10 cellular contexts compared by ENCODE assay signal in genomic region chr19:42421591-42422031, GRCh38. TPM values are rescaled to one million over a fixed set of nuclear protein-coding genes. Genes with fewer than 3 reads are reported as not detected.
A peak's percentile ranks its signal among the peaks of the same experiment; 100 is the strongest.
DNase-seq lines count a peak whose midpoint lies in the region; ATAC-seq, FAIRE-seq and TF ChIP-seq lines count a peak whose summit lies in the region.
"Had no signal": no experiment of that assay in that cellular context is flagged by ENCODE, and none has a peak within 500 bp of the region (broad histone marks: within the 10 kb centered on the region; RNA-seq: fewer than 3 reads in every experiment).

No MANE protein-coding gene starts in this region.

- peak overlapping the region; percentile 83 for H3K27ac ChIP-seq in RWPE2 (ENCODE audit: poor library complexity, severe bottlenecking)
- H3K27ac ChIP-seq in esophagus (ENCODE audit: low read depth in 2 of 2, low read length in 1 of 2), result peak overlapping the region; percentile 62 to 87
- H3K27ac ChIP-seq in pancreas, result peak overlapping the region in 3 of 4 donors; percentile 42 to 70 (median 55)

- WGBS in esophagus, 2 donors, result 41 to 50% methylated on average over 9 of the region's 9 CpGs
- WGBS in pancreas, 2 donors, result 23 to 35% methylated on average over 9 of the region's 9 CpGs

- H3K9me3 ChIP-seq in RWPE2 (ENCODE audit: severe bottlenecking), result no peaks in the 10 kb centered on the region
- H3K9me3 ChIP-seq in esophagus (ENCODE audit: control insufficient read depth in 2 of 2, insufficient read depth in 1 of 2, low read depth in 1 of 2, low read length in 1 of 2), result no peaks in the 10 kb centered on the region
- no peaks in the 10 kb centered on the region for H3K9me3 ChIP-seq in pancreas
- H3K9me3 ChIP-seq: HAP-1 had no signal

- no peak for FAIRE-seq in pancreas (lab: Jason Lieb, UNC)

- DNase-seq in EL, result peak; percentile 79
- peak; percentile 88 for DNase-seq in RWPE2 (ENCODE audit: low spot score)
- peak in 2 of 6 donors; percentile 54 to 58 for DNase-seq in pancreas
- DNase-seq in iPS-NIHi7 (ENCODE audit: extremely low spot score), result no peak
- DNase-seq in superior temporal gyrus (ENCODE audit: extremely low spot score), result no peak
- no peak for DNase-seq in DMS79 (lab: John Stamatoyannopoulos, UW)
- DNase-seq: NCI-H82 had no signal

- H3K4me1 ChIP-seq in RWPE2 (ENCODE audit: insufficient read depth, poor library complexity, severe bottlenecking), result peaks cover 28% of the 10 kb centered on the region
- H3K4me1 ChIP-seq in esophagus (ENCODE audit: control insufficient read depth in 2 of 2, insufficient read depth in 2 of 2, low read length in 1 of 2), result peaks cover 7 to 28% of the 10 kb centered on the region in 2 donors
- H3K4me1 ChIP-seq in pancreas, result peaks cover 0 to 8% (median 0%) of the 10 kb centered on the region in 3 donors

- ATAC-seq in RWPE2 (ENCODE audit: low read depth), result peak; percentile 46
- peak; percentile 8 to 28 (median 25) for ATAC-seq in pancreas
- ATAC-seq in HG02642 (IDR thresholded peaks at IDR 0.05; ENCODE audit: poor library complexity, unreplicated experiment), result no peak

- intact Hi-C loops in pancreas (cut with DNase I), result no loop called here

- H3K27me3 ChIP-seq in RWPE2 (ENCODE audit: insufficient read depth, poor library complexity, severe bottlenecking) (no peaks in the 10 kb centered on the region), esophagus (ENCODE audit: control insufficient read depth in 1 of 2, insufficient read depth in 2 of 2, low read length in 2 of 2) (no peaks in the 10 kb centered on the region), pancreas (no peaks in the 10 kb centered on the region)

- H3K36me3 ChIP-seq in RWPE2 (ENCODE audit: low read depth) (peaks cover 4% of the 10 kb centered on the region; the same call in 1 of the 2 replicates), esophagus (ENCODE audit: control insufficient read depth in 2 of 2, insufficient read depth in 2 of 2, low read length in 1 of 2) (no peaks in the 10 kb centered on the region), pancreas (no peaks in the 10 kb centered on the region)
- H3K36me3 ChIP-seq: HAP-1 had no signal

- no peak for TF ChIP-seq CTCF in RWPE2 (IDR thresholded peaks at IDR 0.05; ENCODE audit: poor library complexity, severe bottlenecking)
- no peak for TF ChIP-seq CTCF in pancreas (IDR thresholded peaks at IDR 0.05)

- no peak overlapping the region for H3K4me3 ChIP-seq in RWPE2 (ENCODE audit: severe bottlenecking)
- no peak overlapping the region for H3K4me3 ChIP-seq in esophagus (ENCODE audit: low read depth in 1 of 2, low read length in 2 of 2)
- H3K4me3 ChIP-seq in pancreas, result no peak overlapping the region
- H3K4me3 ChIP-seq: HAP-1 had no signal

RNA-seq across cellular contexts. Expression of gene LIPE, which starts 5.6 kb away (rescaled TPM):
- polyA plus RNA-seq in esophagus, result 10 to 100 TPM in 1 of 2 donors, 1 to 10 TPM in 1; 9.2 to 11.4 TPM
- 10 to 100 TPM in 1 of 6 donors, 1 to 10 TPM in 5; 1.6 to 14.4 (median 4.0) TPM for total RNA-seq in pancreas
- 10 to 100 TPM in 1 of 2 donors, 1 to 10 TPM in 1; 6.4 to 38.3 TPM for polyA plus RNA-seq in pancreas

RNA-seq across cellular contexts. Expression of gene CXCL17, which starts 21.1 kb away (rescaled TPM):
- 100 to 1,000 TPM; 107 to 171 TPM for polyA plus RNA-seq in esophagus
- total RNA-seq in pancreas, result 10 to 100 TPM in 4 of 6 donors, 1 to 10 TPM in 2; 5.1 to 42.1 (median 11.8) TPM
- polyA plus RNA-seq in pancreas, result 1 to 10 TPM; 4.3 to 4.7 TPM

RNA-seq across cellular contexts. Expression of gene CNFN, which starts 31.5 kb away (rescaled TPM):
- polyA plus RNA-seq in esophagus (1,000 to 10,000 TPM; 5,144 to 7,132 TPM), pancreas (1 to 10 TPM; 4.0 to 4.2 TPM)
- total RNA-seq in pancreas, result 1 to 10 TPM in 1 of 6 donors, under 1 TPM in 4, not detected in 1; 0.32 to 1.9 (median 0.61) TPM

Comparison
In these comparisons a context has a peak if more than half of its experiments do, and no peak if none do; other contexts are left out.
1. DNase-seq: peak in EL (single experiment) and RWPE2 (single experiment); none in iPS-NIHi7 (single experiment), superior temporal gyrus (single experiment) and DMS79 (single experiment).
2. RNA of gene CXCL17, which starts 21.1 kb away (polyA plus RNA-seq): 107 to 171 TPM in esophagus; 4.3 to 4.7 TPM in pancreas; every median in the first group is over 10 times any median in the second.
3. RNA of gene CNFN, which starts 31.5 kb away (polyA plus RNA-seq): 5,144 to 7,132 TPM in esophagus; 4.0 to 4.2 TPM in pancreas; every median in the first group is over 100 times any median in the second.
4. Peak in every context shown above with its lines, with median percentiles within 50 percentile points of each other: H3K27ac ChIP-seq.